Comparison of ENCODE assay signal across 14 cellular contexts in the genomic region with DNA sequence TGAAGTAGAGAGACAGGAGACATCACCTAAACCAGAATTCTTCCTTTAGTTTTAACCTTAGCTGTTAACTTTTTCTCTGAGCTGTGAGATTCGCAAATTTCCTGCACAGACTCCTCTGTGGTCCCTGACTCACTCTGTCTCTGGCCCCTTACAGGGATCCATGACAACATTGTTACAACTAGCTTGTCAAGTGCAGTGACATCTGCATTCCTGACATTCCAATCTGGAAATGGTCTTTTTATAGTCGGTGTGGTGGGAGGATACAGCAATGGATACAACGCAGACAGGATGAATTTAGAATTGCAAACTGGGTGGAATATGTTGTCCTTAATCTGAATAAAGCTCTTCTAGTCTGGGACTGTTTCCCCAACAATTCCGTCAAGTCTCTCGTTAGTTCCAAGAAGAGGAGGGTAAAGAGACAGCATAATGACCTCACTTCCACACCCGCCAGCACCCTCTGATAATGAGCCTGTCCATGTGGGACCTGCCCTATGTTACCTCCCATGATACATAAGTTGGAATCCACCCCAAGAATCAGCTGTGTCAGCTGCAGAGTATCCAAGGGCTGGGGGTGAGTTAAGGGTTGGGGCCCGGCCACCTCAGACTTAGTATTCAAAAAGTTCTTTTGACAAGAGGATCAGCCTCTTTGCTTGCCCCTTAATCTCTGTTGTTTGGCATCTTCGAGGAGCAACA. TPM values are rescaled to one million over a fixed set of nuclear protein-coding genes. Genes with fewer than 3 reads are reported as not detected.
A peak's percentile ranks its signal among the peaks of the same experiment; 100 is the strongest.
DNase-seq lines count a peak whose midpoint lies in the region; ATAC-seq and TF ChIP-seq lines count a peak whose summit lies in the region.
"Had no signal": no experiment of that assay in that cellular context is flagged by ENCODE, and none has a peak within 500 bp of the region (broad histone marks: within the 10 kb centered on the region; RNA-seq: fewer than 3 reads in every experiment).

No MANE protein-coding gene starts in this region.

- TF ChIP-seq CTCF in heart left ventricle (IDR thresholded peaks at IDR 0.05) = no peak
- no peak for TF ChIP-seq CTCF in progenitor cell of endocrine pancreas (IDR thresholded peaks at IDR 0.05; ENCODE audit: unreplicated experiment)

- peaks cover 35% of the 10 kb centered on the region for H3K27me3 Mint-ChIP-seq in progenitor cell of endocrine pancreas
- peaks cover 19% of the 10 kb centered on the region for H3K27me3 Mint-ChIP-seq in activated naive CD8-positive, alpha-beta T cell treated with anti-CD3 and anti-CD28 coated beads, Interleukin-2, amount 50 U/mL, for 24 hours

- intact Hi-C loops in heart left ventricle (cut with DNase I) = loop anchor here in 1 of 10 donors (10.0 kb wide), 1 partner anchor 49 kb away; a partner anchor contains a TSS

- peaks cover 2% of the 10 kb centered on the region for H3K4me1 Mint-ChIP-seq in progenitor cell of endocrine pancreas (ENCODE audit: low read depth)
- no peaks in the 10 kb centered on the region for H3K4me1 Mint-ChIP-seq in activated naive CD8-positive, alpha-beta T cell treated with anti-CD3 and anti-CD28 coated beads, Interleukin-2, amount 50 U/mL, for 24 hours
- H3K4me1 Mint-ChIP-seq: activated naive CD4-positive, alpha-beta T cell treated with anti-CD3 and anti-CD28 coated beads, Interleukin-2, amount 50 U/mL, for 24 hours; stimulated activated naive CD8-positive, alpha-beta T cell treated with anti-CD3 and anti-CD28 coated beads, Interleukin-15, amount 100 ng/mL, for 72 hours had no signal

- no peaks in the 10 kb centered on the region for H3K36me3 Mint-ChIP-seq in progenitor cell of endocrine pancreas (ENCODE audit: insufficient read depth)
- no peaks in the 10 kb centered on the region for H3K36me3 Mint-ChIP-seq in activated naive CD8-positive, alpha-beta T cell treated with anti-CD3 and anti-CD28 coated beads, Interleukin-2, amount 50 U/mL, for 24 hours (ENCODE audit: low read depth)
- H3K36me3 Mint-ChIP-seq: activated naive CD4-positive, alpha-beta T cell treated with anti-CD3 and anti-CD28 coated beads, Interleukin-2, amount 50 U/mL, for 24 hours; natural killer cell treated with Interleukin-12 subunit alpha and Interleukin-12 subunit beta and Interleukin-15 and Interleukin-18, amount 100 ng/mL, for 72 hours had no signal

- TF ChIP-seq POLR2A in heart left ventricle (IDR thresholded peaks at IDR 0.05) = no peak

- peak overlapping the region; percentile 99 for H3K27ac ChIP-seq in SJSA1
- H3K27ac ChIP-seq in heart left ventricle = peak overlapping the region in 8 of 12 donors; percentile 6 to 87 (median 59)

- H3K27me3 ChIP-seq in SJSA1 (replicated peaks) (no peaks in the 10 kb centered on the region), heart left ventricle (peaks cover 0 to 17% (median 4%) of the 10 kb centered on the region in 9 donors)

- H3K4me3 ChIP-seq in SJSA1 (no peak overlapping the region), heart left ventricle (no peak overlapping the region)

- WGBS in heart left ventricle, 4 donors = 32 to 36% (median 32%) methylated on average over 8 of the region's 8 CpGs

- DNase-seq in GM04503 (ENCODE audit: low read depth) (peak; percentile 41), SJSA1 (ENCODE audit: low read depth in 1 of 2, low spot score in 2 of 2) (peak; percentile 89 to 95), heart left ventricle (no peak), progenitor cell of endocrine pancreas (ENCODE audit: low spot score, unreplicated experiment) (no peak)
- DNase-seq in activated naive CD4-positive, alpha-beta T cell treated with Interleukin-2 at 50 U/mL for 16 hours = no peak
- DNase-seq in activated naive CD8-positive, alpha-beta T cell treated with anti-CD3 and anti-CD28 coated beads, Interleukin-2, amount 50 U/mL, for 24 hours = no peak
- DNase-seq: activated CD4-positive, alpha-beta T cell treated with anti-CD3 and anti-CD28 coated beads, Interleukin-2, amount 50 U/mL, for 4 hours; NCI-H524 treated with DMSO at 0.1 percent for 48 hours; stimulated activated naive CD8-positive, alpha-beta T cell treated with anti-CD3 and anti-CD28 coated beads, Interleukin-15, amount 100 ng/mL, for 72 hours had no signal

- H3K9me3 ChIP-seq in SJSA1 (replicated peaks) = no peaks in the 10 kb centered on the region
- no peaks in the 10 kb centered on the region for H3K9me3 ChIP-seq in heart left ventricle
- H3K9me3 ChIP-seq: Caco-2 had no signal

- peaks cover 8% of the 10 kb centered on the region; the same call in 1 of the 2 replicates for H3K36me3 ChIP-seq in SJSA1
- no peaks in the 10 kb centered on the region for H3K36me3 ChIP-seq in heart left ventricle

- H3K4me3 Mint-ChIP-seq in progenitor cell of endocrine pancreas (ENCODE audit: low read depth) = no peak overlapping the region
- no peak overlapping the region for H3K4me3 Mint-ChIP-seq in activated naive CD8-positive, alpha-beta T cell treated with anti-CD3 and anti-CD28 coated beads, Interleukin-2, amount 50 U/mL, for 24 hours
- H3K4me3 Mint-ChIP-seq: activated naive CD4-positive, alpha-beta T cell treated with anti-CD3 and anti-CD28 coated beads, Interleukin-2, amount 50 U/mL, for 24 hours; natural killer cell treated with Interleukin-12 subunit alpha and Interleukin-12 subunit beta and Interleukin-15 and Interleukin-18, amount 100 ng/mL, for 72 hours; stimulated activated naive CD8-positive, alpha-beta T cell treated with anti-CD3 and anti-CD28 coated beads, Interleukin-15, amount 100 ng/mL, for 72 hours had no signal

- H3K9me3 Mint-ChIP-seq in progenitor cell of endocrine pancreas (ENCODE audit: low read depth) = no peaks in the 10 kb centered on the region
- H3K9me3 Mint-ChIP-seq in activated naive CD8-positive, alpha-beta T cell treated with anti-CD3 and anti-CD28 coated beads, Interleukin-2, amount 50 U/mL, for 24 hours = no peaks in the 10 kb centered on the region
- H3K9me3 Mint-ChIP-seq: activated naive CD4-positive, alpha-beta T cell treated with anti-CD3 and anti-CD28 coated beads, Interleukin-2, amount 50 U/mL, for 24 hours; natural killer cell treated with Interleukin-12 subunit alpha and Interleukin-12 subunit beta and Interleukin-15 and Interleukin-18, amount 100 ng/mL, for 72 hours; stimulated activated naive CD8-positive, alpha-beta T cell treated with anti-CD3 and anti-CD28 coated beads, Interleukin-15, amount 100 ng/mL, for 72 hours had no signal

- peak overlapping the region; percentile 18 for H3K27ac Mint-ChIP-seq in progenitor cell of endocrine pancreas
- no peak overlapping the region for H3K27ac Mint-ChIP-seq in activated naive CD8-positive, alpha-beta T cell treated with anti-CD3 and anti-CD28 coated beads, Interleukin-2, amount 50 U/mL, for 24 hours
- H3K27ac Mint-ChIP-seq: activated naive CD4-positive, alpha-beta T cell treated with anti-CD3 and anti-CD28 coated beads, Interleukin-2, amount 50 U/mL, for 24 hours; natural killer cell treated with Interleukin-12 subunit alpha and Interleukin-12 subunit beta and Interleukin-15 and Interleukin-18, amount 100 ng/mL, for 72 hours; stimulated activated naive CD8-positive, alpha-beta T cell treated with anti-CD3 and anti-CD28 coated beads, Interleukin-15, amount 100 ng/mL, for 72 hours had no signal

- ATAC-seq in heart left ventricle (peak; percentile 27 to 91 (median 75)), GM18907 (IDR thresholded peaks at IDR 0.05; ENCODE audit: unreplicated experiment) (no peak), GM19467 (IDR thresholded peaks at IDR 0.05; ENCODE audit: unreplicated experiment) (no peak)
- ATAC-seq in activated naive CD8-positive, alpha-beta T cell treated with anti-CD3 and anti-CD28 coated beads, Interleukin-2, amount 50 U/mL, for 24 hours = no peak
- ATAC-seq: natural killer cell treated with Interleukin-12 subunit alpha and Interleukin-12 subunit beta and Interleukin-15 and Interleukin-18, amount 100 ng/mL, for 72 hours; stimulated activated naive CD8-positive, alpha-beta T cell treated with anti-CD3 and anti-CD28 coated beads, Interleukin-15, amount 100 ng/mL, for 72 hours had no signal

- H3K4me1 ChIP-seq in SJSA1 (replicated peaks) (peaks cover 37% of the 10 kb centered on the region), heart left ventricle (peaks cover 0 to 27% (median 12%) of the 10 kb centered on the region in 12 donors)

RNA-seq across cellular contexts. Expression of a gene that starts 49.4 kb away (rescaled TPM):
- total RNA-seq in SJSA1 (2014; rRNA removed; shearing (Covaris generic)) = 39.4 and 43.5 TPM in 2 replicates
- 10 to 100 TPM in 2 of 9 donors, 1 to 10 TPM in 7; 3.2 to 12.4 (median 6.3) TPM for total RNA-seq in heart left ventricle
- polyA plus RNA-seq in heart left ventricle = 1 to 10 TPM in 1 of 2 donors, under 1 TPM in 1; 0.84 to 3.4 TPM
- 1.4 and 1.7 TPM in 2 replicates for total RNA-seq in progenitor cell of endocrine pancreas

RNA-seq across cellular contexts. Expression of a gene that starts 49.9 kb away (rescaled TPM):
- 20.6 and 22.6 TPM in 2 replicates for total RNA-seq in SJSA1 (2014; rRNA removed; shearing (Covaris generic))
- total RNA-seq in heart left ventricle (10 to 100 TPM in 3 of 9 donors, 1 to 10 TPM in 6; 7.2 to 10.8 (median 9.3) TPM), progenitor cell of endocrine pancreas (18.0 and 21.5 TPM in 2 replicates)
- 1 to 10 TPM; 5.6 to 9.4 TPM for polyA plus RNA-seq in heart left ventricle

Comparison
In these comparisons a context has a peak if more than half of its experiments do, and no peak if none do; other contexts are left out.
1. DNase-seq: peak in GM04503 (single experiment) and SJSA1 (2 of 2); none in heart left ventricle (0 of 5), progenitor cell of endocrine pancreas (single experiment), activated naive CD4-positive, alpha-beta T cell treated with Interleukin-2 at 50 U/mL for 16 hours (single experiment) and activated naive CD8-positive, alpha-beta T cell treated with anti-CD3 and anti-CD28 coated beads, Interleukin-2, amount 50 U/mL, for 24 hours (single experiment).
2. ATAC-seq: peak in heart left ventricle (4 of 4); none in activated naive CD8-positive, alpha-beta T cell treated with anti-CD3 and anti-CD28 coated beads, Interleukin-2, amount 50 U/mL, for 24 hours (single experiment), GM18907 (single experiment) and GM19467 (single experiment).